ENCODE assay signal across 17 cellular contexts in the genomic region with DNA sequence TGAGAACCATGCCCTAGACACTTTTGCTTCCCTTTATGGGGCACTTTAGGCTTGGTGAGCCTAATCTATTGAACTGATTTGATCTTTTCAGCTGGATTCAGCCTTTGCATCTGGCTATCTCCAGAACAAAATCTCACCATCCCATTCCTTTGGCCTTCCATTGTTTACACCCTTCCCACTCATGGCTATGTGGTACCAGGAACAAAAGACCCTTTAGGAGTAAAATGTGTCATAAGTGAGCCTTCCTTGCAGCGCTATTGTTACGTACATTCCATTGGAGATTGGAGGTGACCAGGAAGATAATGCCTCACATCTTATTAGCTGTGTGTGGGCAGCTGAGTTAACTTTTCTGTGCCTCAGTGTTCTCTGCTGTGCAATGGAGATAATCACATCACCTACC.
"Had no signal": no experiment of that assay in that cellular context is flagged by ENCODE, and none has a peak within 500 bp of the region (broad histone marks: within the 10 kb centered on the region; RNA-seq: fewer than 3 reads in every experiment).

No MANE protein-coding gene starts in this region.

- H3K9me3 Mint-ChIP-seq: activated CD4-positive, alpha-beta T cell treated with anti-CD3 and anti-CD28 coated beads, Interleukin-2, amount 10 ng/mL, durations not matched to agents 7 days and 5 days; activated naive CD4-positive, alpha-beta T cell treated with anti-CD3 and anti-CD28 coated beads, Interleukin-2, amount 10 ng/mL, durations not matched to agents 7 days and 5 days; activated naive CD8-positive, alpha-beta T cell treated with anti-CD3 and anti-CD28 coated beads, Interleukin-2, amount 50 U/mL, for 24 hours; activated T-cell treated with anti-CD3 and anti-CD28 coated beads, Interleukin-2, amount 50 U/mL, for 4 hours; natural killer cell; T-cell had no signal

- H3K36me3 ChIP-seq: esophagus muscularis mucosa, sigmoid colon, thyroid gland had no signal

- H3K4me3 ChIP-seq: esophagus muscularis mucosa, sigmoid colon, thyroid gland had no signal

- H3K9me3 ChIP-seq: esophagus muscularis mucosa, sigmoid colon, thyroid gland had no signal

- H3K27me3 ChIP-seq: esophagus muscularis mucosa, sigmoid colon, thyroid gland had no signal

- H3K27ac Mint-ChIP-seq: activated CD4-positive, alpha-beta T cell treated with anti-CD3 and anti-CD28 coated beads, Interleukin-2, amount 10 ng/mL, durations not matched to agents 7 days and 5 days; activated naive CD4-positive, alpha-beta T cell treated with anti-CD3 and anti-CD28 coated beads, Interleukin-2, amount 10 ng/mL, durations not matched to agents 7 days and 5 days; activated naive CD8-positive, alpha-beta T cell treated with anti-CD3 and anti-CD28 coated beads, Interleukin-2, amount 50 U/mL, for 24 hours; natural killer cell; T-cell had no signal

- H3K4me1 ChIP-seq: esophagus muscularis mucosa, thyroid gland had no signal

- ATAC-seq: left cardiac atrium, natural killer cell, T-cell had no signal

- H3K4me3 Mint-ChIP-seq: activated CD4-positive, alpha-beta T cell treated with anti-CD3 and anti-CD28 coated beads, Interleukin-2, amount 10 ng/mL, durations not matched to agents 7 days and 5 days; activated naive CD4-positive, alpha-beta T cell treated with anti-CD3 and anti-CD28 coated beads, Interleukin-2, amount 10 ng/mL, durations not matched to agents 7 days and 5 days; activated naive CD8-positive, alpha-beta T cell treated with anti-CD3 and anti-CD28 coated beads, Interleukin-2, amount 50 U/mL, for 24 hours; activated T-cell treated with anti-CD3 and anti-CD28 coated beads, Interleukin-2, amount 50 U/mL, for 4 hours; natural killer cell; T-cell had no signal

- H3K27ac ChIP-seq: esophagus muscularis mucosa, sigmoid colon, thyroid gland had no signal

- H3K4me1 Mint-ChIP-seq: activated CD4-positive, alpha-beta T cell treated with anti-CD3 and anti-CD28 coated beads, Interleukin-2, amount 10 ng/mL, durations not matched to agents 7 days and 5 days; activated naive CD4-positive, alpha-beta T cell treated with anti-CD3 and anti-CD28 coated beads, Interleukin-2, amount 10 ng/mL, durations not matched to agents 7 days and 5 days; natural killer cell; T-cell had no signal

- DNase-seq: activated CD4-positive, alpha-beta T cell treated with anti-CD3 and anti-CD28 coated beads, Interleukin-2, amount 10 ng/mL, durations not matched to agents 7 days and 5 days; activated CD4-positive, CD25-positive, alpha-beta regulatory T cell; activated CD8-positive, alpha-beta memory T cell treated with anti-CD3 and anti-CD28 coated beads, Interleukin-2, amount 50 U/mL, for 4 hours; activated naive CD4-positive, alpha-beta T cell treated with anti-CD3 and anti-CD28 coated beads, Interleukin-2, amount 10 ng/mL, durations not matched to agents 7 days and 5 days; activated naive CD8-positive, alpha-beta T cell treated with anti-CD3 and anti-CD28 coated beads, Interleukin-2, amount 50 U/mL, for 24 hours; activated T-cell treated with anti-CD3 and anti-CD28 coated beads, Interleukin-2, amount 50 U/mL, for 4 hours; anterior cingulate cortex; cerebellar nuclear complex; cortex of kidney; effector CD4-positive, alpha-beta T cell; left cardiac atrium; natural killer cell; sigmoid colon; stimulated activated naive CD4-positive, alpha-beta T cell; T-cell; thyroid gland had no signal

- H3K36me3 Mint-ChIP-seq: activated naive CD4-positive, alpha-beta T cell treated with anti-CD3 and anti-CD28 coated beads, Interleukin-2, amount 10 ng/mL, durations not matched to agents 7 days and 5 days; natural killer cell; T-cell had no signal
